Comparison of ENCODE assay signal across 1 cellular context in the genomic region with DNA sequence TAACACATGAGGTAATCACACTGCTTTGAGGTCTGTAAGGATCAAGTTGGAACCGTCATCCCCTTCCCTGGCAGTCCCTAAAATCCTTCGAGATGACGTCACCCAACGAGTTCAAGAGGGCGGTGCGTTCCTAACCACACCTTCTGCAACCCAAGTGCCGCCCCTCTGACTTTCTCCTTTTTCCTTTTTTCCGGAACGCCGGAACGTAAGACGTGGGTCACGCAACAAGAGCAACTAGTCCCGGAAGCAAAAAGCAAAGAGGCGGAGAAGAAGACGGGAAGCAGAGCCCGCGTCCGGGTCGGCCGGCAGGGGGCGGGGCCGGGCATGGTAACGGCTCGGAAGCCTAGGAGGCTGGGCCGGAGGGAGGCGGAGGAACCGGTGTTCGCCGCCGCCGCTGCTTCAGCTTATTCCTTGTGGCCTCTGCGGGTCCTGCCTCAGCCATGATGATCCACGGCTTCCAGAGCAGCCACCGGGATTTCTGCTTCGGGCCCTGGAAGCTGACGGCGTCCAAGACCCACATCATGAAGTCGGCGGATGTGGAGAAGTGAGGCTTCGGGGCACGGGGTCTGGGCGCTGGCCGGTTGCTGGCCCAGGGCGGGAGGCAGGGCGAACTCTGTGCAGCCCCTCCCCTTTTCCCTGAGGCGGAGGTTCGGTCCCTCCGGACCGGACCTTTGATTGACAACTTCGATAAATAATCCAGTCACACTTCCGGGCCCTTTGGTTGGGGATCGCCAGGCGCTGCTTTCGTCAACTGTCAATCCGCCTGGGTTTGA.
A peak's percentile ranks its signal among the peaks of the same experiment; 100 is the strongest.
TF ChIP-seq lines count a peak whose summit lies in the region.

Gene TIPRL, plus strand, starts transcription at position 325 of the 773 bp plus-strand sequence. Its CDS starts 116 bp downstream, at position 441.

TF ChIP-seq in K562, 482 proteins besides CTCF, POLR2A, EP300 and RAD21 (continued from another document and continues in another):
- peak; percentile 76 to 83 for TF ChIP-seq ETV6 (IDR thresholded peaks at IDR 0.05; ENCODE audit: borderline replicate concordance in 1 of 2, low read depth in 2 of 2, low read length in 1 of 2)
- TF ChIP-seq ETV6 (CRISPR knock-in tag; IDR thresholded peaks at IDR 0.05; ENCODE audit: borderline replicate concordance): no peak
- no peak for TF ChIP-seq RNF2 (IDR thresholded peaks at IDR 0.05)
- no peak for TF ChIP-seq ZNF134 (CRISPR knock-in tag; conservative IDR thresholded peaks at IDR 0.05)
- TF ChIP-seq HDGF (IDR thresholded peaks at IDR 0.05): no peak
- TF ChIP-seq, protein P1, sequence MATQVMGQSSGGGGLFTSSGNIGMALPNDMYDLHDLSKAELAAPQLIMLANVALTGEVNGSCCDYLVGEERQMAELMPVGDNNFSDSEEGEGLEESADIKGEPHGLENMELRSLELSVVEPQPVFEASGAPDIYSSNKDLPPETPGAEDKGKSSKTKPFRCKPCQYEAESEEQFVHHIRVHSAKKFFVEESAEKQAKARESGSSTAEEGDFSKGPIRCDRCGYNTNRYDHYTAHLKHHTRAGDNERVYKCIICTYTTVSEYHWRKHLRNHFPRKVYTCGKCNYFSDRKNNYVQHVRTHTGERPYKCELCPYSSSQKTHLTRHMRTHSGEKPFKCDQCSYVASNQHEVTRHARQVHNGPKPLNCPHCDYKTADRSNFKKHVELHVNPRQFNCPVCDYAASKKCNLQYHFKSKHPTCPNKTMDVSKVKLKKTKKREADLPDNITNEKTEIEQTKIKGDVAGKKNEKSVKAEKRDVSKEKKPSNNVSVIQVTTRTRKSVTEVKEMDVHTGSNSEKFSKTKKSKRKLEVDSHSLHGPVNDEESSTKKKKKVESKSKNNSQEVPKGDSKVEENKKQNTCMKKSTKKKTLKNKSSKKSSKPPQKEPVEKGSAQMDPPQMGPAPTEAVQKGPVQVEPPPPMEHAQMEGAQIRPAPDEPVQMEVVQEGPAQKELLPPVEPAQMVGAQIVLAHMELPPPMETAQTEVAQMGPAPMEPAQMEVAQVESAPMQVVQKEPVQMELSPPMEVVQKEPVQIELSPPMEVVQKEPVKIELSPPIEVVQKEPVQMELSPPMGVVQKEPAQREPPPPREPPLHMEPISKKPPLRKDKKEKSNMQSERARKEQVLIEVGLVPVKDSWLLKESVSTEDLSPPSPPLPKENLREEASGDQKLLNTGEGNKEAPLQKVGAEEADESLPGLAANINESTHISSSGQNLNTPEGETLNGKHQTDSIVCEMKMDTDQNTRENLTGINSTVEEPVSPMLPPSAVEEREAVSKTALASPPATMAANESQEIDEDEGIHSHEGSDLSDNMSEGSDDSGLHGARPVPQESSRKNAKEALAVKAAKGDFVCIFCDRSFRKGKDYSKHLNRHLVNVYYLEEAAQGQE (CRISPR knock-in tag; IDR thresholded peaks at IDR 0.05; ENCODE audit: low read depth): peak; percentile 85
- TF ChIP-seq TAF15 (IDR thresholded peaks at IDR 0.05; ENCODE audit: low read depth, low read length): no peak
- TF ChIP-seq, protein P2, sequence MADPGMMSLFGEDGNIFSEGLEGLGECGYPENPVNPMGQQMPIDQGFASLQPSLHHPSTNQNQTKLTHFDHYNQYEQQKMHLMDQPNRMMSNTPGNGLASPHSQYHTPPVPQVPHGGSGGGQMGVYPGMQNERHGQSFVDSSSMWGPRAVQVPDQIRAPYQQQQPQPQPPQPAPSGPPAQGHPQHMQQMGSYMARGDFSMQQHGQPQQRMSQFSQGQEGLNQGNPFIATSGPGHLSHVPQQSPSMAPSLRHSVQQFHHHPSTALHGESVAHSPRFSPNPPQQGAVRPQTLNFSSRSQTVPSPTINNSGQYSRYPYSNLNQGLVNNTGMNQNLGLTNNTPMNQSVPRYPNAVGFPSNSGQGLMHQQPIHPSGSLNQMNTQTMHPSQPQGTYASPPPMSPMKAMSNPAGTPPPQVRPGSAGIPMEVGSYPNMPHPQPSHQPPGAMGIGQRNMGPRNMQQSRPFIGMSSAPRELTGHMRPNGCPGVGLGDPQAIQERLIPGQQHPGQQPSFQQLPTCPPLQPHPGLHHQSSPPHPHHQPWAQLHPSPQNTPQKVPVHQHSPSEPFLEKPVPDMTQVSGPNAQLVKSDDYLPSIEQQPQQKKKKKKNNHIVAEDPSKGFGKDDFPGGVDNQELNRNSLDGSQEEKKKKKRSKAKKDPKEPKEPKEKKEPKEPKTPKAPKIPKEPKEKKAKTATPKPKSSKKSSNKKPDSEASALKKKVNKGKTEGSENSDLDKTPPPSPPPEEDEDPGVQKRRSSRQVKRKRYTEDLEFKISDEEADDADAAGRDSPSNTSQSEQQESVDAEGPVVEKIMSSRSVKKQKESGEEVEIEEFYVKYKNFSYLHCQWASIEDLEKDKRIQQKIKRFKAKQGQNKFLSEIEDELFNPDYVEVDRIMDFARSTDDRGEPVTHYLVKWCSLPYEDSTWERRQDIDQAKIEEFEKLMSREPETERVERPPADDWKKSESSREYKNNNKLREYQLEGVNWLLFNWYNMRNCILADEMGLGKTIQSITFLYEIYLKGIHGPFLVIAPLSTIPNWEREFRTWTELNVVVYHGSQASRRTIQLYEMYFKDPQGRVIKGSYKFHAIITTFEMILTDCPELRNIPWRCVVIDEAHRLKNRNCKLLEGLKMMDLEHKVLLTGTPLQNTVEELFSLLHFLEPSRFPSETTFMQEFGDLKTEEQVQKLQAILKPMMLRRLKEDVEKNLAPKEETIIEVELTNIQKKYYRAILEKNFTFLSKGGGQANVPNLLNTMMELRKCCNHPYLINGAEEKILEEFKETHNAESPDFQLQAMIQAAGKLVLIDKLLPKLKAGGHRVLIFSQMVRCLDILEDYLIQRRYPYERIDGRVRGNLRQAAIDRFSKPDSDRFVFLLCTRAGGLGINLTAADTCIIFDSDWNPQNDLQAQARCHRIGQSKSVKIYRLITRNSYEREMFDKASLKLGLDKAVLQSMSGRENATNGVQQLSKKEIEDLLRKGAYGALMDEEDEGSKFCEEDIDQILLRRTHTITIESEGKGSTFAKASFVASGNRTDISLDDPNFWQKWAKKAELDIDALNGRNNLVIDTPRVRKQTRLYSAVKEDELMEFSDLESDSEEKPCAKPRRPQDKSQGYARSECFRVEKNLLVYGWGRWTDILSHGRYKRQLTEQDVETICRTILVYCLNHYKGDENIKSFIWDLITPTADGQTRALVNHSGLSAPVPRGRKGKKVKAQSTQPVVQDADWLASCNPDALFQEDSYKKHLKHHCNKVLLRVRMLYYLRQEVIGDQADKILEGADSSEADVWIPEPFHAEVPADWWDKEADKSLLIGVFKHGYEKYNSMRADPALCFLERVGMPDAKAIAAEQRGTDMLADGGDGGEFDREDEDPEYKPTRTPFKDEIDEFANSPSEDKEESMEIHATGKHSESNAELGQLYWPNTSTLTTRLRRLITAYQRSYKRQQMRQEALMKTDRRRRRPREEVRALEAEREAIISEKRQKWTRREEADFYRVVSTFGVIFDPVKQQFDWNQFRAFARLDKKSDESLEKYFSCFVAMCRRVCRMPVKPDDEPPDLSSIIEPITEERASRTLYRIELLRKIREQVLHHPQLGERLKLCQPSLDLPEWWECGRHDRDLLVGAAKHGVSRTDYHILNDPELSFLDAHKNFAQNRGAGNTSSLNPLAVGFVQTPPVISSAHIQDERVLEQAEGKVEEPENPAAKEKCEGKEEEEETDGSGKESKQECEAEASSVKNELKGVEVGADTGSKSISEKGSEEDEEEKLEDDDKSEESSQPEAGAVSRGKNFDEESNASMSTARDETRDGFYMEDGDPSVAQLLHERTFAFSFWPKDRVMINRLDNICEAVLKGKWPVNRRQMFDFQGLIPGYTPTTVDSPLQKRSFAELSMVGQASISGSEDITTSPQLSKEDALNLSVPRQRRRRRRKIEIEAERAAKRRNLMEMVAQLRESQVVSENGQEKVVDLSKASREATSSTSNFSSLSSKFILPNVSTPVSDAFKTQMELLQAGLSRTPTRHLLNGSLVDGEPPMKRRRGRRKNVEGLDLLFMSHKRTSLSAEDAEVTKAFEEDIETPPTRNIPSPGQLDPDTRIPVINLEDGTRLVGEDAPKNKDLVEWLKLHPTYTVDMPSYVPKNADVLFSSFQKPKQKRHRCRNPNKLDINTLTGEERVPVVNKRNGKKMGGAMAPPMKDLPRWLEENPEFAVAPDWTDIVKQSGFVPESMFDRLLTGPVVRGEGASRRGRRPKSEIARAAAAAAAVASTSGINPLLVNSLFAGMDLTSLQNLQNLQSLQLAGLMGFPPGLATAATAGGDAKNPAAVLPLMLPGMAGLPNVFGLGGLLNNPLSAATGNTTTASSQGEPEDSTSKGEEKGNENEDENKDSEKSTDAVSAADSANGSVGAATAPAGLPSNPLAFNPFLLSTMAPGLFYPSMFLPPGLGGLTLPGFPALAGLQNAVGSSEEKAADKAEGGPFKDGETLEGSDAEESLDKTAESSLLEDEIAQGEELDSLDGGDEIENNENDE (IDR thresholded peaks at IDR 0.05; ENCODE audit: low read depth, low read length): no peak
- no peak for TF ChIP-seq PTRF (tag; IDR thresholded peaks at IDR 0.05)
- no peak for TF ChIP-seq MAFF (IDR thresholded peaks at IDR 0.05; ENCODE audit: low read length)
- TF ChIP-seq, protein P3, sequence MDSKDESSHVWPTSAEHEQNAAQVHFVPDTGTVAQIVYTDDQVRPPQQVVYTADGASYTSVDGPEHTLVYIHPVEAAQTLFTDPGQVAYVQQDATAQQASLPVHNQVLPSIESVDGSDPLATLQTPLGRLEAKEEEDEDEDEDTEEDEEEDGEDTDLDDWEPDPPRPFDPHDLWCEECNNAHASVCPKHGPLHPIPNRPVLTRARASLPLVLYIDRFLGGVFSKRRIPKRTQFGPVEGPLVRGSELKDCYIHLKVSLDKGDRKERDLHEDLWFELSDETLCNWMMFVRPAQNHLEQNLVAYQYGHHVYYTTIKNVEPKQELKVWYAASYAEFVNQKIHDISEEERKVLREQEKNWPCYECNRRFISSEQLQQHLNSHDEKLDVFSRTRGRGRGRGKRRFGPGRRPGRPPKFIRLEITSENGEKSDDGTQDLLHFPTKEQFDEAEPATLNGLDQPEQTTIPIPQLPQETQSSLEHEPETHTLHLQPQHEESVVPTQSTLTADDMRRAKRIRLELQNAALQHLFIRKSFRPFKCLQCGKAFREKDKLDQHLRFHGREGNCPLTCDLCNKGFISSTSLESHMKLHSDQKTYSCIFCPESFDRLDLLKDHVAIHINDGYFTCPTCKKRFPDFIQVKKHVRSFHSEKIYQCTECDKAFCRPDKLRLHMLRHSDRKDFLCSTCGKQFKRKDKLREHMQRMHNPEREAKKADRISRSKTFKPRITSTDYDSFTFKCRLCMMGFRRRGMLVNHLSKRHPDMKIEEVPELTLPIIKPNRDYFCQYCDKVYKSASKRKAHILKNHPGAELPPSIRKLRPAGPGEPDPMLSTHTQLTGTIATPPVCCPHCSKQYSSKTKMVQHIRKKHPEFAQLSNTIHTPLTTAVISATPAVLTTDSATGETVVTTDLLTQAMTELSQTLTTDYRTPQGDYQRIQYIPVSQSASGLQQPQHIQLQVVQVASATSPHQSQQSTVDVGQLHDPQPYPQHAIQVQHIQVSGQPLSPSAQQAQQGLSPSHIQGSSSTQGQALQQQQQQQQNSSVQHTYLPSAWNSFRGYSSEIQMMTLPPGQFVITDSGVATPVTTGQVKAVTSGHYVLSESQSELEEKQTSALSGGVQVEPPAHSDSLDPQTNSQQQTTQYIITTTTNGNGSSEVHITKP (IDR thresholded peaks at IDR 0.05; ENCODE audit: partially characterized antibody): peak; percentile 76
- peak; percentile 38; the same call in 1 of the 2 replicates for TF ChIP-seq NFIX (CRISPR knock-in tag; IDR thresholded peaks at IDR 0.05; ENCODE audit: low read depth)
- no peak for TF ChIP-seq DDX20 (tag; IDR thresholded peaks at IDR 0.05; ENCODE audit: low read depth)
- no peak for TF ChIP-seq ZNF354B (CRISPR knock-in tag; IDR thresholded peaks at IDR 0.05)
- no peak for TF ChIP-seq KAT2B (IDR thresholded peaks at IDR 0.05; ENCODE audit: low read depth, low read length)
- TF ChIP-seq BCL6 (CRISPR knock-in tag; IDR thresholded peaks at IDR 0.05): no peak
- peak; percentile 98 for TF ChIP-seq NR2C2 (CRISPR knock-in tag; IDR thresholded peaks at IDR 0.05)
- TF ChIP-seq NR2C2 (tag; IDR thresholded peaks at IDR 0.05): peak; percentile 100
- TF ChIP-seq HLTF (IDR thresholded peaks at IDR 0.05): no peak
- TF ChIP-seq, protein P4, sequence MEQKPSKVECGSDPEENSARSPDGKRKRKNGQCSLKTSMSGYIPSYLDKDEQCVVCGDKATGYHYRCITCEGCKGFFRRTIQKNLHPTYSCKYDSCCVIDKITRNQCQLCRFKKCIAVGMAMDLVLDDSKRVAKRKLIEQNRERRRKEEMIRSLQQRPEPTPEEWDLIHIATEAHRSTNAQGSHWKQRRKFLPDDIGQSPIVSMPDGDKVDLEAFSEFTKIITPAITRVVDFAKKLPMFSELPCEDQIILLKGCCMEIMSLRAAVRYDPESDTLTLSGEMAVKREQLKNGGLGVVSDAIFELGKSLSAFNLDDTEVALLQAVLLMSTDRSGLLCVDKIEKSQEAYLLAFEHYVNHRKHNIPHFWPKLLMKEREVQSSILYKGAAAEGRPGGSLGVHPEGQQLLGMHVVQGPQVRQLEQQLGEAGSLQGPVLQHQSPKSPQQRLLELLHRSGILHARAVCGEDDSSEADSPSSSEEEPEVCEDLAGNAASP (IDR thresholded peaks at IDR 0.05): no peak
- TF ChIP-seq, protein P5, sequence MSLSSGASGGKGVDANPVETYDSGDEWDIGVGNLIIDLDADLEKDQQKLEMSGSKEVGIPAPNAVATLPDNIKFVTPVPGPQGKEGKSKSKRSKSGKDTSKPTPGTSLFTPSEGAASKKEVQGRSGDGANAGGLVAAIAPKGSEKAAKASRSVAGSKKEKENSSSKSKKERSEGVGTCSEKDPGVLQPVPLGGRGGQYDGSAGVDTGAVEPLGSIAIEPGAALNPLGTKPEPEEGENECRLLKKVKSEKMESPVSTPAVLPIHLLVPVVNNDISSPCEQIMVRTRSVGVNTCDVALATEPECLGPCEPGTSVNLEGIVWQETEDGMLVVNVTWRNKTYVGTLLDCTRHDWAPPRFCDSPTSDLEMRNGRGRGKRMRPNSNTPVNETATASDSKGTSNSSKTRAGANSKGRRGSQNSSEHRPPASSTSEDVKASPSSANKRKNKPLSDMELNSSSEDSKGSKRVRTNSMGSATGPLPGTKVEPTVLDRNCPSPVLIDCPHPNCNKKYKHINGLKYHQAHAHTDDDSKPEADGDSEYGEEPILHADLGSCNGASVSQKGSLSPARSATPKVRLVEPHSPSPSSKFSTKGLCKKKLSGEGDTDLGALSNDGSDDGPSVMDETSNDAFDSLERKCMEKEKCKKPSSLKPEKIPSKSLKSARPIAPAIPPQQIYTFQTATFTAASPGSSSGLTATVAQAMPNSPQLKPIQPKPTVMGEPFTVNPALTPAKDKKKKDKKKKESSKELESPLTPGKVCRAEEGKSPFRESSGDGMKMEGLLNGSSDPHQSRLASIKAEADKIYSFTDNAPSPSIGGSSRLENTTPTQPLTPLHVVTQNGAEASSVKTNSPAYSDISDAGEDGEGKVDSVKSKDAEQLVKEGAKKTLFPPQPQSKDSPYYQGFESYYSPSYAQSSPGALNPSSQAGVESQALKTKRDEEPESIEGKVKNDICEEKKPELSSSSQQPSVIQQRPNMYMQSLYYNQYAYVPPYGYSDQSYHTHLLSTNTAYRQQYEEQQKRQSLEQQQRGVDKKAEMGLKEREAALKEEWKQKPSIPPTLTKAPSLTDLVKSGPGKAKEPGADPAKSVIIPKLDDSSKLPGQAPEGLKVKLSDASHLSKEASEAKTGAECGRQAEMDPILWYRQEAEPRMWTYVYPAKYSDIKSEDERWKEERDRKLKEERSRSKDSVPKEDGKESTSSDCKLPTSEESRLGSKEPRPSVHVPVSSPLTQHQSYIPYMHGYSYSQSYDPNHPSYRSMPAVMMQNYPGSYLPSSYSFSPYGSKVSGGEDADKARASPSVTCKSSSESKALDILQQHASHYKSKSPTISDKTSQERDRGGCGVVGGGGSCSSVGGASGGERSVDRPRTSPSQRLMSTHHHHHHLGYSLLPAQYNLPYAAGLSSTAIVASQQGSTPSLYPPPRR (CRISPR knock-in tag; IDR thresholded peaks at IDR 0.05; ENCODE audit: borderline replicate concordance): 0 out of 2 replicates have a peak, but pooled peaks have one; percentile 45
- TF ChIP-seq, protein P6, sequence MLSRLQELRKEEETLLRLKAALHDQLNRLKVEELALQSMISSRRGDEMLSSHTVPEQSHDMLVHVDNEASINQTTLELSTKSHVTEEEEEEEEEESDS (CRISPR knock-in tag; IDR thresholded peaks at IDR 0.05): no peak
- no peak for TF ChIP-seq CBX2 (IDR thresholded peaks at IDR 0.05; ENCODE audit: insufficient read depth, low read length, poor library complexity, severe bottlenecking)
- peak; percentile 99 for TF ChIP-seq GABPA (tag; conservative IDR thresholded peaks at IDR 0.05; ENCODE audit: low read depth)
- TF ChIP-seq ZNF146 (CRISPR knock-in tag; IDR thresholded peaks at IDR 0.05; ENCODE audit: unreplicated experiment): no peak
- no peak for TF ChIP-seq COPS2 (conservative IDR thresholded peaks at IDR 0.05)
